Comparison of ENCODE assay signal across 1 cellular context in genomic region chr3:157526036-157526435, GRCh38.
TF ChIP-seq lines count a peak whose summit lies in the region.

No MANE protein-coding gene starts in this region.

TF ChIP-seq in IMR-90, 13 proteins besides CTCF, POLR2A, EP300 and RAD21 (continued from another document):
- no peak for TF ChIP-seq USF2 (IDR thresholded peaks at IDR 0.05; ENCODE audit: low read depth, low read length)
